Comparison of ENCODE assay signal across 1 cellular context in the genomic region with DNA sequence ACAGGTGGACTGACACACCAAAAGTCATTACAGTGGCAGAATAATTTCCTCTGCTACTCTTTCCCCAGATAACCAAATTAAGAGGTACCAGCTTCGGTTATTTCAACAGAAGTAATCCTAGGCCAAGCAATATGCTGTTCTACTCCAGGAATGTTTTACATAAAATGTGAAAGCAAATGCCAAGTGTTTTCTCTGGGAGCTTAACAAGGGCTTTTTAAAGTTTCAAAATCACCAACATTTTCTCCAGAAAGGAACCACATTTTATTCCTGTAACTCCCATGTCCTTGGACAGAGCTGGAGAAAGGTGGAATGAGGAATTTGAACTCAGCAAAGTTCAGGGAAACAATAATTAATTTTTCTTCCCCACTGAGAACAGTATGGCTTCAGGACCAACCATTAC.
TF ChIP-seq lines count a peak whose summit lies in the region.

No MANE protein-coding gene starts in this region.

TF ChIP-seq in GM23338, 12 proteins besides CTCF, POLR2A, EP300 and RAD21 (continued from another document):
- TF ChIP-seq REST (IDR thresholded peaks at IDR 0.05; ENCODE audit: unreplicated experiment) (no peak), POLR2AphosphoS5 (IDR thresholded peaks at IDR 0.05; ENCODE audit: low read depth) (no peak), ZNF114 (CRISPR knock-in tag; IDR thresholded peaks at IDR 0.05) (no peak), NANOG (IDR thresholded peaks at IDR 0.05; ENCODE audit: borderline replicate concordance) (no peak), STAT1 (IDR thresholded peaks at IDR 0.05; ENCODE audit: unreplicated experiment) (no peak), CREB1 (CRISPR knock-in tag; IDR thresholded peaks at IDR 0.05; ENCODE audit: low read depth) (no peak), EZH2 (IDR thresholded peaks at IDR 0.05; ENCODE audit: low read depth, unreplicated experiment) (no peak), ZNF331 (CRISPR knock-in tag; IDR thresholded peaks at IDR 0.05; ENCODE audit: low read depth) (no peak)
- TF ChIP-seq, protein P1, sequence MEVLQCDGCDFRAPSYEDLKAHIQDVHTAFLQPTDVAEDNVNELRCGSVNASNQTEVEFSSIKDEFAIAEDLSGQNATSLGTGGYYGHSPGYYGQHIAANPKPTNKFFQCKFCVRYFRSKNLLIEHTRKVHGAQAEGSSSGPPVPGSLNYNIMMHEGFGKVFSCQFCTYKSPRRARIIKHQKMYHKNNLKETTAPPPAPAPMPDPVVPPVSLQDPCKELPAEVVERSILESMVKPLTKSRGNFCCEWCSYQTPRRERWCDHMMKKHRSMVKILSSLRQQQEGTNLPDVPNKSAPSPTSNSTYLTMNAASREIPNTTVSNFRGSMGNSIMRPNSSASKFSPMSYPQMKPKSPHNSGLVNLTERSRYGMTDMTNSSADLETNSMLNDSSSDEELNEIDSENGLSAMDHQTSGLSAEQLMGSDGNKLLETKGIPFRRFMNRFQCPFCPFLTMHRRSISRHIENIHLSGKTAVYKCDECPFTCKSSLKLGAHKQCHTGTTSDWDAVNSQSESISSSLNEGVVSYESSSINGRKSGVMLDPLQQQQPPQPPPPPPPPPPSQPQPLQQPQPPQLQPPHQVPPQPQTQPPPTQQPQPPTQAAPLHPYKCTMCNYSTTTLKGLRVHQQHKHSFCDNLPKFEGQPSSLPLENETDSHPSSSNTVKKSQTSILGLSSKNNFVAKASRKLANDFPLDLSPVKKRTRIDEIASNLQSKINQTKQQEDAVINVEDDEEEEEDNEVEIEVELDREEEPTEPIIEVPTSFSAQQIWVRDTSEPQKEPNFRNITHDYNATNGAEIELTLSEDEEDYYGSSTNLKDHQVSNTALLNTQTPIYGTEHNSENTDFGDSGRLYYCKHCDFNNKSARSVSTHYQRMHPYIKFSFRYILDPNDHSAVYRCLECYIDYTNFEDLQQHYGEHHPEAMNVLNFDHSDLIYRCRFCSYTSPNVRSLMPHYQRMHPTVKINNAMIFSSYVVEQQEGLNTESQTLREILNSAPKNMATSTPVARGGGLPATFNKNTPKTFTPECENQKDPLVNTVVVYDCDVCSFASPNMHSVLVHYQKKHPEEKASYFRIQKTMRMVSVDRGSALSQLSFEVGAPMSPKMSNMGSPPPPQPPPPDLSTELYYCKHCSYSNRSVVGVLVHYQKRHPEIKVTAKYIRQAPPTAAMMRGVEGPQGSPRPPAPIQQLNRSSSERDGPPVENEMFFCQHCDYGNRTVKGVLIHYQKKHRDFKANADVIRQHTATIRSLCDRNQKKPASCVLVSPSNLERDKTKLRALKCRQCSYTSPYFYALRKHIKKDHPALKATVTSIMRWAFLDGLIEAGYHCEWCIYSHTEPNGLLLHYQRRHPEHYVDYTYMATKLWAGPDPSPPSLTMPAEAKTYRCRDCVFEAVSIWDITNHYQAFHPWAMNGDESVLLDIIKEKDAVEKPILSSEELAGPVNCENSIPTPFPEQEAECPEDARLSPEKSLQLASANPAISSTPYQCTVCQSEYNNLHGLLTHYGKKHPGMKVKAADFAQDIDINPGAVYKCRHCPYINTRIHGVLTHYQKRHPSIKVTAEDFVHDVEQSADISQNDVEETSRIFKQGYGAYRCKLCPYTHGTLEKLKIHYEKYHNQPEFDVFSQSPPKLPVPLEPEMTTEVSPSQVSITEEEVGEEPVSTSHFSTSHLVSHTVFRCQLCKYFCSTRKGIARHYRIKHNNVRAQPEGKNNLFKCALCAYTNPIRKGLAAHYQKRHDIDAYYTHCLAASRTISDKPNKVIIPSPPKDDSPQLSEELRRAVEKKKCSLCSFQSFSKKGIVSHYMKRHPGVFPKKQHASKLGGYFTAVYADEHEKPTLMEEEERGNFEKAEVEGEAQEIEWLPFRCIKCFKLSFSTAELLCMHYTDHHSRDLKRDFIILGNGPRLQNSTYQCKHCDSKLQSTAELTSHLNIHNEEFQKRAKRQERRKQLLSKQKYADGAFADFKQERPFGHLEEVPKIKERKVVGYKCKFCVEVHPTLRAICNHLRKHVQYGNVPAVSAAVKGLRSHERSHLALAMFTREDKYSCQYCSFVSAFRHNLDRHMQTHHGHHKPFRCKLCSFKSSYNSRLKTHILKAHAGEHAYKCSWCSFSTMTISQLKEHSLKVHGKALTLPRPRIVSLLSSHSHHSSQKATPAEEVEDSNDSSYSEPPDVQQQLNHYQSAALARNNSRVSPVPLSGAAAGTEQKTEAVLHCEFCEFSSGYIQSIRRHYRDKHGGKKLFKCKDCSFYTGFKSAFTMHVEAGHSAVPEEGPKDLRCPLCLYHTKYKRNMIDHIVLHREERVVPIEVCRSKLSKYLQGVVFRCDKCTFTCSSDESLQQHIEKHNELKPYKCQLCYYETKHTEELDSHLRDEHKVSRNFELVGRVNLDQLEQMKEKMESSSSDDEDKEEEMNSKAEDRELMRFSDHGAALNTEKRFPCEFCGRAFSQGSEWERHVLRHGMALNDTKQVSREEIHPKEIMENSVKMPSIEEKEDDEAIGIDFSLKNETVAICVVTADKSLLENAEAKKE (CRISPR knock-in tag; IDR thresholded peaks at IDR 0.05) = no peak
- TF ChIP-seq, protein P2, sequence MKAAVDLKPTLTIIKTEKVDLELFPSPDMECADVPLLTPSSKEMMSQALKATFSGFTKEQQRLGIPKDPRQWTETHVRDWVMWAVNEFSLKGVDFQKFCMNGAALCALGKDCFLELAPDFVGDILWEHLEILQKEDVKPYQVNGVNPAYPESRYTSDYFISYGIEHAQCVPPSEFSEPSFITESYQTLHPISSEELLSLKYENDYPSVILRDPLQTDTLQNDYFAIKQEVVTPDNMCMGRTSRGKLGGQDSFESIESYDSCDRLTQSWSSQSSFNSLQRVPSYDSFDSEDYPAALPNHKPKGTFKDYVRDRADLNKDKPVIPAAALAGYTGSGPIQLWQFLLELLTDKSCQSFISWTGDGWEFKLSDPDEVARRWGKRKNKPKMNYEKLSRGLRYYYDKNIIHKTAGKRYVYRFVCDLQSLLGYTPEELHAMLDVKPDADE (IDR thresholded peaks at IDR 0.05) = no peak
